17 cellular contexts compared by ENCODE assay signal in the genomic region with DNA sequence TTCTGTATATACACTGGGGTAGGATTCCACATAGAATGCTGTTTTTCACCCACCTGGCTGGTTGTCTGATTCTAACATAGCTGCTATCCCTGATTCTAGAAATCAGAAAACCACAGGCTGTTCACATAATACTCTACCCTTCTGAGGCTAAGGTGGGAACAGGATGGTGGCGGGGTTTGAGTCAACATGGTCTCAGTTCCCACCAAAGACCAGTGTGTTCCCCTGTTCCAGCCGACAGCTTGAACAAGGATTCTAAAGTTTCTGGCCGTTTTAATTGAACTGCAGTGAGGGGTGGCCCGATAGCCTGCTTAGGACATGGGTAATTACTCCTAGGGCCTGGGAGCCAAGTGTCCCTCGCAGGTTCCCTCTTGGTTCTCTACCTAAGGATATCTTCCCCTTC. TPM values are rescaled to one million over a fixed set of nuclear protein-coding genes. Genes with fewer than 3 reads are reported as not detected.
DNase-seq lines count a peak whose midpoint lies in the region; ATAC-seq and TF ChIP-seq lines count a peak whose summit lies in the region.
"Had no signal": no experiment of that assay in that cellular context is flagged by ENCODE, and none has a peak within 500 bp of the region (broad histone marks: within the 10 kb centered on the region; RNA-seq: fewer than 3 reads in every experiment).

No MANE protein-coding gene starts in this region.

- peaks cover 32% of the 10 kb centered on the region for H3K4me1 Mint-ChIP-seq in endodermal cell
- peaks cover 60% of the 10 kb centered on the region for H3K4me1 Mint-ChIP-seq in endothelial cell (ENCODE audit: unreplicated experiment)

- H3K36me3 Mint-ChIP-seq in endodermal cell (ENCODE audit: low read depth) (no peaks in the 10 kb centered on the region), endothelial cell (ENCODE audit: low read depth, unreplicated experiment) (no peaks in the 10 kb centered on the region)

- no peak for TF ChIP-seq CTCF in GM12865 (IDR thresholded peaks at IDR 0.05; ENCODE audit: insufficient read depth, low read depth, low read length, missing control alignments)
- TF ChIP-seq CTCF in VCaP (conservative IDR thresholded peaks at IDR 0.05) = no peak
- no peak for TF ChIP-seq CTCF in endodermal cell (conservative IDR thresholded peaks at IDR 0.05)
- no peak for TF ChIP-seq CTCF in endothelial cell (IDR thresholded peaks at IDR 0.05; ENCODE audit: unreplicated experiment)

- ATAC-seq in HG02885 (IDR thresholded peaks at IDR 0.05; ENCODE audit: poor library complexity, unreplicated experiment) = no peak
- ATAC-seq: left ventricle myocardium superior, right lobe of liver had no signal

- no peaks in the 10 kb centered on the region for H3K27me3 ChIP-seq in BLaER1 treated with 17β-estradiol and CSF1 and Interleukin-3, amounts not matched to agents 10 nM and 100 nM
- H3K27me3 ChIP-seq in endodermal cell (ENCODE audit: control insufficient read depth, insufficient read depth, low read length, poor library complexity, severe bottlenecking) = no peaks in the 10 kb centered on the region
- H3K27me3 ChIP-seq: esophagus squamous epithelium, right lobe of liver, SJSA1, uterus had no signal

- H3K4me3 Mint-ChIP-seq in endodermal cell (no peak overlapping the region), endothelial cell (ENCODE audit: unreplicated experiment) (no peak overlapping the region)

- H3K27me3 Mint-ChIP-seq in endodermal cell (ENCODE audit: insufficient read depth) (no peaks in the 10 kb centered on the region), endothelial cell (ENCODE audit: unreplicated experiment) (no peaks in the 10 kb centered on the region)

- H3K4me2 ChIP-seq in BLaER1 treated with 17β-estradiol and CSF1 and Interleukin-3, amounts not matched to agents 10 nM and 100 nM = peak overlapping the region in 9 of 11 experiments; percentile 75 to 94 (median 88); a peak in 13 of 22 replicates

- 88 to 93% methylated on average over 5 of the region's 5 CpGs for WGBS in endodermal cell (ENCODE audit: insufficient coverage in 1 of 2, insufficient read length in 1 of 2), 2 experiments

- no peak overlapping the region for H3K4me3 ChIP-seq in BLaER1 treated with 17β-estradiol and CSF1 and Interleukin-3, amounts not matched to agents 10 nM and 100 nM
- H3K4me3 ChIP-seq in GM12865 (ENCODE audit: low read depth, low read length) (no peak overlapping the region), endodermal cell (ENCODE audit: low read length) (no peak overlapping the region)
- H3K4me3 ChIP-seq: esophagus squamous epithelium, right lobe of liver, SJSA1, uterus had no signal

- peaks cover 80 to 94% (median 86%) of the 10 kb centered on the region in 10 experiments for H3K4me1 ChIP-seq in BLaER1 treated with 17β-estradiol and CSF1 and Interleukin-3, amounts not matched to agents 10 nM and 100 nM
- peaks cover 6% of the 10 kb centered on the region for H3K4me1 ChIP-seq in endodermal cell (ENCODE audit: control insufficient read depth, insufficient read depth, low read length)

- peak overlapping the region in 3 of 11 experiments; percentile 25 to 73 (median 36); a peak in 2 of 22 replicates for H3K9ac ChIP-seq in BLaER1 treated with 17β-estradiol and CSF1 and Interleukin-3, amounts not matched to agents 10 nM and 100 nM
- H3K9ac ChIP-seq in endodermal cell (ENCODE audit: extremely low read depth, low read length, poor library complexity, severe bottlenecking) = no peak overlapping the region

- no peaks in the 10 kb centered on the region; a peak in 1 of 22 replicates for H3K36me3 ChIP-seq in BLaER1 treated with 17β-estradiol and CSF1 and Interleukin-3, amounts not matched to agents 10 nM and 100 nM
- no peaks in the 10 kb centered on the region for H3K36me3 ChIP-seq in endodermal cell (ENCODE audit: control insufficient read depth, insufficient read depth, low read length)
- H3K36me3 ChIP-seq: esophagus squamous epithelium, right lobe of liver, SJSA1, uterus had no signal

- H3K27ac ChIP-seq in BLaER1 treated with 17β-estradiol and CSF1 and Interleukin-3, amounts not matched to agents 10 nM and 100 nM = peak overlapping the region in 4 of 11 experiments; percentile 82 to 86 (median 84); a peak in 4 of 22 replicates
- H3K27ac ChIP-seq in VCaP = peak overlapping the region; percentile 60; the same call in 1 of the 2 replicates
- H3K27ac ChIP-seq in endodermal cell (ENCODE audit: low read depth, low read length) = no peak overlapping the region
- H3K27ac ChIP-seq: SJSA1, uterus had no signal

- peak overlapping the region; percentile 59 for H3K27ac Mint-ChIP-seq in endodermal cell
- H3K27ac Mint-ChIP-seq in endothelial cell (ENCODE audit: unreplicated experiment) = no peak overlapping the region

- H4K20me1 ChIP-seq in BLaER1 treated with 17β-estradiol and CSF1 and Interleukin-3, amounts not matched to agents 10 nM and 100 nM = peaks cover 50 to 100% (median 86%) of the 10 kb centered on the region in 11 experiments; a peak in 21 of 22 replicates

- H3K9me3 Mint-ChIP-seq in endodermal cell (no peaks in the 10 kb centered on the region), endothelial cell (ENCODE audit: unreplicated experiment) (no peaks in the 10 kb centered on the region)

- H3K9me3 ChIP-seq in BLaER1 treated with 17β-estradiol and CSF1 and Interleukin-3, amounts not matched to agents 10 nM and 100 nM (replicated peaks in 1 of 11) = no peaks in the 10 kb centered on the region
- H3K9me3 ChIP-seq in endodermal cell (ENCODE audit: control insufficient read depth, low read length) = no peaks in the 10 kb centered on the region
- H3K9me3 ChIP-seq: esophagus squamous epithelium, right lobe of liver, SJSA1, uterus had no signal

- DNase-seq in GM12865 (ENCODE audit: low read depth) (peak; percentile 90), endodermal cell (no peak), NCI-H2081 (lab: John Stamatoyannopoulos, UW) (no peak), NCI-H1092 treated with DMSO at 0.1 percent for 48 hours (lab: John Stamatoyannopoulos, UW) (no peak), endothelial cell (ENCODE audit: low spot score) (no peak)
- DNase-seq: activated CD4-positive, alpha-beta T cell treated with anti-CD3 and anti-CD28 coated beads for 48 hours; amygdala; esophagus squamous epithelium; Karpas-422; left ventricle myocardium superior; NCI-H748 treated with DMSO at 0.1 percent for 48 hours; uterus had no signal

RNA-seq across cellular contexts. Expression of a gene that starts 38.4 kb away (rescaled TPM):
- 10 to 100 TPM; 24.3 to 26.0 TPM for total RNA-seq in endodermal cell
- polyA plus RNA-seq in endodermal cell (2013, experiment 1 of 2) = 22.3 TPM
- 22.3 TPM for polyA plus RNA-seq in endodermal cell (2013, experiment 2 of 2)
- total RNA-seq in endothelial cell (ENCODE audit: unreplicated experiment) = 20.9 TPM

RNA-seq across cellular contexts. Expression of a gene that starts 40.9 kb away (rescaled TPM):
- 100 to 1,000 TPM; 100 to 105 TPM for total RNA-seq in endodermal cell
- polyA plus RNA-seq in endodermal cell (2013, experiment 1 of 2) = 32.1 TPM
- 29.5 TPM for polyA plus RNA-seq in endodermal cell (2013, experiment 2 of 2)
- total RNA-seq in endothelial cell (ENCODE audit: unreplicated experiment) = 77.1 TPM
